ENCODE assay signal across 11 cellular contexts in the genomic region with DNA sequence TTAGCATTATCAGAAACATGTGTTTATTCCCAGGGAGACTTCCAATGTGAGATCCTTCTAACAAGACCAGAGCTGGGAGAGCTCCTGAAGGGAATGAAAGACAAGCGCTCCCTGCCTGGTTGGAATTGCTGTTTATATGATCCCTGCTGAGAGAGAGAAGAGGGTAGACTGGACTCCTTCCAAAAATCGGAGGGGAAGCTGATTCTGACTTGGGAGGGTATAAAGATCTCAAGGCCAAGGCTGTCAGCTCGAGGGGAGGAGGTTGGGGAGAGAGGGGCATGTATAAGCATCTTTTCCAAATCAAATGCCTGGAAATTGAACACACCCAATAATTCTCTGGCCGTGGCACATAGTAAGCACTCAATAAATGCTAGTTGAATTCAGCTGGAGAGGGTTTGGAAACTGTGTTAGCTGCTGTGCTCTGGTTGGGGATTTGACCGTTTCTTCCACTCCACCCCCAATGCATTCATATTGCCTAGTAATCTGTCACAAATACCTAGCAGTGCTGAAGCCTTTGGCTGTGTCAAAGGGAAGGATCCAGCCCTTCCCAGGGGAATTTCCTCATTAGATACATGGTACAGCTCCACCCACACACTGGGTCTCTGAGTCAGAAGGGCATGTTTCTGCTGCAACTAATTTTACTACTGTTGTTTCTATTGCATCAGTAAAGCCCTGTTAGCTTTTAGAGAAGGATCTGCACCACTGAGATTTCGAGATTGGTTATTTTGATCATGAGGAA.
A peak's percentile ranks its signal among the peaks of the same experiment; 100 is the strongest.
DNase-seq lines count a peak whose midpoint lies in the region; ATAC-seq and TF ChIP-seq lines count a peak whose summit lies in the region.
"Had no signal": no experiment of that assay in that cellular context is flagged by ENCODE, and none has a peak within 500 bp of the region (broad histone marks: within the 10 kb centered on the region; RNA-seq: fewer than 3 reads in every experiment).

No MANE protein-coding gene starts in this region.

- peak; percentile 1 for DNase-seq in DMS79 treated with DMSO at 0.1 percent for 48 hours (lab: John Stamatoyannopoulos, UW)
- DNase-seq in DMS79 (lab: John Stamatoyannopoulos, UW) = no peak
- peak; percentile 68 for DNase-seq in NCI-H2171 treated with DMSO at 0.1 percent for 48 hours (lab: John Stamatoyannopoulos, UW)
- peak; percentile 42 for DNase-seq in dedifferentiated amniotic fluid mesenchymal stem cell (ENCODE audit: extremely low spot score)
- no peak for DNase-seq in smooth muscle cell (lab: John Stamatoyannopoulos, UW; ENCODE audit: unreplicated experiment)
- no peak for DNase-seq in right atrium auricular region (ENCODE audit: low spot score)
- DNase-seq in anterior cingulate cortex (lab: John Stamatoyannopoulos, UW) = no peak
- DNase-seq: activated naive CD8-positive, alpha-beta T cell treated with anti-CD3 and anti-CD28 coated beads, Interleukin-2, amount 50 U/mL, for 24 hours; H9; NCI-H524 treated with DMSO at 0.1 percent for 48 hours had no signal

- no peaks in the 10 kb centered on the region for H4K20me1 ChIP-seq in smooth muscle cell (ENCODE audit: low read depth)

- H3K79me2 ChIP-seq in smooth muscle cell (ENCODE audit: low read depth) = no peaks in the 10 kb centered on the region

- no peak overlapping the region for H3K9ac ChIP-seq in smooth muscle cell (ENCODE audit: low read depth)

- WGBS in smooth muscle cell (ENCODE audit: low lambda C conversion rate) = 56% methylated on average over 6 of the region's 6 CpGs

- no peaks in the 10 kb centered on the region for H3F3A ChIP-seq in smooth muscle cell (ENCODE audit: low read depth)

- no peak overlapping the region for H3K4me2 ChIP-seq in smooth muscle cell

- H2AFZ ChIP-seq in smooth muscle cell (ENCODE audit: low read depth) = no peak overlapping the region

- H3K4me1 ChIP-seq in smooth muscle cell (ENCODE audit: low read depth) (no peaks in the 10 kb centered on the region), right atrium auricular region (no peaks in the 10 kb centered on the region)

- TF ChIP-seq CTCF in smooth muscle cell (IDR thresholded peaks at IDR 0.05; ENCODE audit: borderline replicate concordance, insufficient read depth, poor library complexity, severe bottlenecking) (no peak), right atrium auricular region (IDR thresholded peaks at IDR 0.05) (no peak)

- H3K4me3 ChIP-seq in smooth muscle cell = no peak overlapping the region
- no peak overlapping the region for H3K4me3 ChIP-seq in right atrium auricular region

- H3K27ac ChIP-seq in smooth muscle cell (ENCODE audit: low read depth) (peak overlapping the region; percentile 35), right atrium auricular region (no peak overlapping the region)

- no peaks in the 10 kb centered on the region for H3K9me3 ChIP-seq in smooth muscle cell (replicated peaks; ENCODE audit: low read depth)
- H3K9me3 ChIP-seq in right atrium auricular region = no peaks in the 10 kb centered on the region

- H3K36me3 ChIP-seq in smooth muscle cell (ENCODE audit: low read depth) (no peaks in the 10 kb centered on the region), right atrium auricular region (no peaks in the 10 kb centered on the region)

- peaks cover 10% of the 10 kb centered on the region for H3K27me3 ChIP-seq in smooth muscle cell (ENCODE audit: low read depth)
- no peaks in the 10 kb centered on the region for H3K27me3 ChIP-seq in right atrium auricular region

- ATAC-seq in GM21360 (IDR thresholded peaks at IDR 0.05; ENCODE audit: unreplicated experiment) = no peak
- ATAC-seq: activated naive CD8-positive, alpha-beta T cell treated with anti-CD3 and anti-CD28 coated beads, Interleukin-2, amount 50 U/mL, for 24 hours had no signal

Comparison
In these comparisons a context has a peak if more than half of its experiments do, and no peak if none do; other contexts are left out.
1. DNase-seq: peak in DMS79 treated with DMSO at 0.1 percent for 48 hours (single experiment), NCI-H2171 treated with DMSO at 0.1 percent for 48 hours (single experiment) and dedifferentiated amniotic fluid mesenchymal stem cell (single experiment); none in DMS79 (single experiment), smooth muscle cell (single experiment), right atrium auricular region (single experiment) and anterior cingulate cortex (0 of 58).